Comparison of ENCODE assay signal across 18 cellular contexts in the genomic region with DNA sequence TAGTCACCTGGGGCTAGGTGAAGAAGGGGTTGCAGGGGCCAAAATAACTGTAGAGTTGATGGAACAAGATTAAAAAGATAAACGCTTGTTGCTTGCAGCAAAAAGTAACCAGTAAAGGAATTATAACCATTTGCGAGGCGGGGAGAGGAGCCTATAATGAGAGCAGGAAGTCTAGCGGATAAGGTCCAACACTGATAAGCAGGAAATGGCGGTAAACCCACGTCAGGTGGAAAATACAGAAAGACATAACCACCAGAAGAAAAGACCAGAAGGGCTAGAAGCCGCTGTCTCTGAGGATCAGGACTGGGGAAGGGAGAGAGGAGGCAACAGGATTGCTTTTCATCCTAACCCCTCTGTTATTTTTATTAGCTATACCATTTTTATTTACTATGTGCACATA.
DNase-seq lines count a peak whose midpoint lies in the region; ATAC-seq lines count a peak whose summit lies in the region.
"Had no signal": no experiment of that assay in that cellular context is flagged by ENCODE, and none has a peak within 500 bp of the region (broad histone marks: within the 10 kb centered on the region; RNA-seq: fewer than 3 reads in every experiment).

No MANE protein-coding gene starts in this region.

- H3K23ac ChIP-seq in trophoblast cell (ENCODE audit: low read length) = no peak overlapping the region

- no peaks in the 10 kb centered on the region for H3K36me3 ChIP-seq in trophoblast cell (ENCODE audit: control insufficient read depth in 1 of 2, insufficient read depth in 2 of 2, low read length in 2 of 2)
- H3K36me3 ChIP-seq: left ventricle myocardium inferior, upper lobe of right lung had no signal

- peak overlapping the region; percentile 1 for H3K4me3 Mint-ChIP-seq in activated CD8-positive, alpha-beta memory T cell treated with anti-CD3 and anti-CD28 coated beads, Interleukin-2, amount 10 ng/mL, durations not matched to agents 7 days and 5 days
- H3K4me3 Mint-ChIP-seq in activated T-helper 1 cell treated with anti-CD3 and anti-CD28 coated beads, Interleukin-12 subunit alpha, Interleukin-12 subunit beta, Interleukin-2, Interleukin-4 antibody, amounts not matched to agents 30 ng/mL and 10 ng/mL and 1 ng/mL, durations not matched to agents 14 hours and 24 hours and 36 hours = peak overlapping the region; percentile 32
- H3K4me3 Mint-ChIP-seq: activated T-cell treated with anti-CD3 and anti-CD28 coated beads, Interleukin-2, amount 50 U/mL, for 4 hours had no signal

- H3K27me3 ChIP-seq in trophoblast cell (ENCODE audit: insufficient read depth, low read length) = no peaks in the 10 kb centered on the region
- H3K27me3 ChIP-seq: upper lobe of right lung had no signal

- peak overlapping the region; percentile 77 for H3K27ac Mint-ChIP-seq in activated CD8-positive, alpha-beta memory T cell treated with anti-CD3 and anti-CD28 coated beads, Interleukin-2, amount 10 ng/mL, durations not matched to agents 7 days and 5 days
- H3K27ac Mint-ChIP-seq in activated T-helper 1 cell treated with anti-CD3 and anti-CD28 coated beads, Interleukin-12 subunit alpha, Interleukin-12 subunit beta, Interleukin-2, Interleukin-4 antibody, amounts not matched to agents 30 ng/mL and 10 ng/mL and 1 ng/mL, durations not matched to agents 14 hours and 24 hours and 36 hours = no peak overlapping the region
- H3K27ac Mint-ChIP-seq: CD14-positive monocyte had no signal

- no peak overlapping the region for H3K4me2 ChIP-seq in trophoblast cell (ENCODE audit: low read length)

- peak; percentile 78 for DNase-seq in activated CD8-positive, alpha-beta memory T cell treated with anti-CD3 and anti-CD28 coated beads, Interleukin-2, amount 10 ng/mL, durations not matched to agents 7 days and 5 days
- DNase-seq in activated CD8-positive, alpha-beta memory T cell treated with anti-CD3 and anti-CD28 coated beads, Interleukin-2, amount 50 U/mL, for 4 hours = no peak
- peak; percentile 19 to 34 for DNase-seq in Kasumi-1 (lab: John Stamatoyannopoulos, UW)
- DNase-seq in activated T-helper 1 cell treated with anti-CD3 and anti-CD28 coated beads, Interleukin-12 subunit alpha, Interleukin-12 subunit beta, Interleukin-2, Interleukin-4 antibody, amounts not matched to agents 30 ng/mL and 10 ng/mL and 1 ng/mL, durations not matched to agents 14 hours and 24 hours and 36 hours (ENCODE audit: low spot score) = peak; percentile 2
- DNase-seq in trophoblast cell = peak; percentile 9 to 51
- no peak for DNase-seq in NCI-H146 (lab: John Stamatoyannopoulos, UW)
- no peak for DNase-seq in A172 (ENCODE audit: low spot score)
- DNase-seq: activated T-cell treated with anti-CD3 and anti-CD28 coated beads, Interleukin-2, amount 50 U/mL, for 4 hours; amygdala; caudate nucleus; effector CD8-positive, alpha-beta T cell; left ventricle myocardium inferior; NCI-H510A; right cardiac atrium; SIG-M5; upper lobe of right lung had no signal

- H3K18ac ChIP-seq in trophoblast cell (ENCODE audit: low read length) = no peak overlapping the region

- no peak overlapping the region for H3K4me3 ChIP-seq in trophoblast cell (ENCODE audit: low read depth, low read length)
- H3K4me3 ChIP-seq: left ventricle myocardium inferior, upper lobe of right lung had no signal

- H3K27me3 Mint-ChIP-seq in activated CD8-positive, alpha-beta memory T cell treated with anti-CD3 and anti-CD28 coated beads, Interleukin-2, amount 10 ng/mL, durations not matched to agents 7 days and 5 days = peaks cover 50% of the 10 kb centered on the region
- H3K27me3 Mint-ChIP-seq in activated T-helper 1 cell treated with anti-CD3 and anti-CD28 coated beads, Interleukin-12 subunit alpha, Interleukin-12 subunit beta, Interleukin-2, Interleukin-4 antibody, amounts not matched to agents 30 ng/mL and 10 ng/mL and 1 ng/mL, durations not matched to agents 14 hours and 24 hours and 36 hours (ENCODE audit: insufficient read depth) = peaks cover 3% of the 10 kb centered on the region

- no peak overlapping the region for H4K12ac ChIP-seq in trophoblast cell (ENCODE audit: low read depth, low read length)

- peaks cover 13% of the 10 kb centered on the region for H3K9me3 Mint-ChIP-seq in activated CD8-positive, alpha-beta memory T cell treated with anti-CD3 and anti-CD28 coated beads, Interleukin-2, amount 10 ng/mL, durations not matched to agents 7 days and 5 days (ENCODE audit: low read depth)
- peaks cover 38% of the 10 kb centered on the region for H3K9me3 Mint-ChIP-seq in activated T-helper 1 cell treated with anti-CD3 and anti-CD28 coated beads, Interleukin-12 subunit alpha, Interleukin-12 subunit beta, Interleukin-2, Interleukin-4 antibody, amounts not matched to agents 30 ng/mL and 10 ng/mL and 1 ng/mL, durations not matched to agents 14 hours and 24 hours and 36 hours
- H3K9me3 Mint-ChIP-seq: activated T-cell treated with anti-CD3 and anti-CD28 coated beads, Interleukin-2, amount 50 U/mL, for 4 hours had no signal

- H4K91ac ChIP-seq in trophoblast cell (ENCODE audit: low read depth, low read length) = no peak overlapping the region

- no peak overlapping the region for H3K4ac ChIP-seq in trophoblast cell (ENCODE audit: low read depth, low read length)

- H2BK12ac ChIP-seq in trophoblast cell (ENCODE audit: low read length) = no peak overlapping the region

- H2BK5ac ChIP-seq in trophoblast cell (ENCODE audit: low read depth, low read length, poor library complexity) = no peak overlapping the region

- no peak overlapping the region for H2BK120ac ChIP-seq in trophoblast cell (ENCODE audit: insufficient read depth, low read length, poor library complexity)

- intact Hi-C loops in activated T-helper 1 cell treated with anti-CD3 and anti-CD28 coated beads, Interleukin-12 subunit alpha, Interleukin-12 subunit beta, Interleukin-2, Interleukin-4 antibody, amounts not matched to agents 30 ng/mL and 10 ng/mL and 1 ng/mL, durations not matched to agents 14 hours and 24 hours and 36 hours (cut with micrococcal nuclease) = loop anchor here (1.0 to 5.0 kb wide), 2 partner anchors 71 to 77 kb away; no protein-coding TSS in a partner anchor

- no peak overlapping the region for H3K9ac ChIP-seq in trophoblast cell (ENCODE audit: low read length)

- no peak overlapping the region for H3K27ac ChIP-seq in trophoblast cell (ENCODE audit: low read depth, low read length)
- H3K27ac ChIP-seq: left ventricle myocardium inferior, upper lobe of right lung had no signal

- CTCF ChIA-PET in activated CD8-positive, alpha-beta memory T cell treated with anti-CD3 and anti-CD28 coated beads, Interleukin-2, amount 10 ng/mL, durations not matched to agents 7 days and 5 days (lab: Charles Lee) = no interaction called here

- WGBS in trophoblast cell (ENCODE audit: extremely low coverage, insufficient coverage, insufficient read length) = no CpG with 5 or more reads among the region's 7 CpGs

- no peak overlapping the region for H4K8ac ChIP-seq in trophoblast cell (ENCODE audit: low read depth, low read length)

- no peaks in the 10 kb centered on the region for H3K9me3 ChIP-seq in trophoblast cell (ENCODE audit: insufficient read depth, low read depth, low read length)
- H3K9me3 ChIP-seq: left ventricle myocardium inferior, upper lobe of right lung had no signal

- ATAC-seq in activated CD8-positive, alpha-beta memory T cell treated with anti-CD3 and anti-CD28 coated beads, Interleukin-2, amount 10 ng/mL, durations not matched to agents 7 days and 5 days = peak; percentile 34
- ATAC-seq in GM21619 (IDR thresholded peaks at IDR 0.05; ENCODE audit: unreplicated experiment) = no peak
- ATAC-seq: activated T-cell treated with anti-CD3 and anti-CD28 coated beads, Interleukin-2, amount 50 U/mL, for 4 hours; right cardiac atrium; upper lobe of right lung had no signal

- H3K36me3 Mint-ChIP-seq in activated CD8-positive, alpha-beta memory T cell treated with anti-CD3 and anti-CD28 coated beads, Interleukin-2, amount 10 ng/mL, durations not matched to agents 7 days and 5 days = peaks cover 55% of the 10 kb centered on the region
- H3K36me3 Mint-ChIP-seq in activated T-helper 1 cell treated with anti-CD3 and anti-CD28 coated beads, Interleukin-12 subunit alpha, Interleukin-12 subunit beta, Interleukin-2, Interleukin-4 antibody, amounts not matched to agents 30 ng/mL and 10 ng/mL and 1 ng/mL, durations not matched to agents 14 hours and 24 hours and 36 hours (ENCODE audit: low read depth) = peaks cover 25% of the 10 kb centered on the region
- H3K36me3 Mint-ChIP-seq: CD14-positive monocyte had no signal

- no peak overlapping the region for H3K14ac ChIP-seq in trophoblast cell (ENCODE audit: low read length)

- H2AFZ ChIP-seq in trophoblast cell (ENCODE audit: insufficient read depth, low read length, poor library complexity) = no peak overlapping the region

- H3K4me1 Mint-ChIP-seq in activated CD8-positive, alpha-beta memory T cell treated with anti-CD3 and anti-CD28 coated beads, Interleukin-2, amount 10 ng/mL, durations not matched to agents 7 days and 5 days = peaks cover 56% of the 10 kb centered on the region
- peaks cover 55% of the 10 kb centered on the region for H3K4me1 Mint-ChIP-seq in activated T-helper 1 cell treated with anti-CD3 and anti-CD28 coated beads, Interleukin-12 subunit alpha, Interleukin-12 subunit beta, Interleukin-2, Interleukin-4 antibody, amounts not matched to agents 30 ng/mL and 10 ng/mL and 1 ng/mL, durations not matched to agents 14 hours and 24 hours and 36 hours (ENCODE audit: low read depth)
- H3K4me1 Mint-ChIP-seq: CD14-positive monocyte had no signal

- no peaks in the 10 kb centered on the region for H3K79me1 ChIP-seq in trophoblast cell (ENCODE audit: low read length)

- no peaks in the 10 kb centered on the region for H3K4me1 ChIP-seq in trophoblast cell (ENCODE audit: control insufficient read depth in 1 of 2, insufficient read depth in 2 of 2, low read length in 2 of 2)
- H3K4me1 ChIP-seq: left ventricle myocardium inferior, upper lobe of right lung had no signal

- no peak overlapping the region for H2AK5ac ChIP-seq in trophoblast cell (ENCODE audit: low read length)

- no peaks in the 10 kb centered on the region for H3K79me2 ChIP-seq in trophoblast cell (ENCODE audit: control insufficient read depth, insufficient read depth, low read length, poor library complexity)

Comparison
In these comparisons a context has a peak if more than half of its experiments do, and no peak if none do; other contexts are left out.
1. DNase-seq: peak in activated CD8-positive, alpha-beta memory T cell treated with anti-CD3 and anti-CD28 coated beads, Interleukin-2, amount 10 ng/mL, durations not matched to agents 7 days and 5 days (single experiment), Kasumi-1 (2 of 2), activated T-helper 1 cell treated with anti-CD3 and anti-CD28 coated beads, Interleukin-12 subunit alpha, Interleukin-12 subunit beta, Interleukin-2, Interleukin-4 antibody, amounts not matched to agents 30 ng/mL and 10 ng/mL and 1 ng/mL, durations not matched to agents 14 hours and 24 hours and 36 hours (single experiment) and trophoblast cell (2 of 2); none in activated CD8-positive, alpha-beta memory T cell treated with anti-CD3 and anti-CD28 coated beads, Interleukin-2, amount 50 U/mL, for 4 hours (single experiment), NCI-H146 (single experiment) and A172 (single experiment).